In the genomic region with DNA sequence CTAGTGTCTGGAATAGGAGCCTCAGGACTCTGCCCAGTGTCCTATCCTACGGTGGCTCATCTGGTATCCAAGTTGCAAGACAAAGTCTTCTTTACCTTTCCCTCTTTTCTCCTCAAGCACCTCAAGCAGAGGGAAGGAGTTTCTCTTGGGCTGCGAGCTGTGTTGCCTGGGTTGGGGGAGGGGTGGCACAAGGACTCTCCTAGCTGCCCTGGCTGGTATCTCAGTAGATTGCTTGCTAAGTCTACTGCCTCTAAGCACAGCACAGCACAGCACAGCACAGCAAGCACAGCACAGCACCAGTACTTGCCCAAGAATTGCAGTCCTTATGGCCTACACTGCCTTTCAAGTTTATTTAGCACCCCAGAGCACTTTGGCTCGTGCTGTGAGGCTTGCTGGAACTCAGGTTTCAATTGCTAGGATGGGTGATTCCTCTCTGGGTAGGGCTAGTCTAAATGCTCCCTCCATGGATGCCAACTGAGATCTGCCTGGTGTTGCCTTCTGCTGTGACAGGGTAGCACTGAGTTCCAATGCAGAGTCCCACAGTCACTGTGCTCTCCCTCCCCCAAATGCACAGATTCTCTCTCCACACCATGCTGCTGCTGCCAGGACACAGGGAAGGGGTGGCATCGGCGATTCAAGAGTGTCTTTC, we compare ENCODE assay signal across 14 cellular contexts.
DNase-seq lines count a peak whose midpoint lies in the region; ATAC-seq and TF ChIP-seq lines count a peak whose summit lies in the region.
"Had no signal": no experiment of that assay in that cellular context is flagged by ENCODE, and none has a peak within 500 bp of the region (broad histone marks: within the 10 kb centered on the region; RNA-seq: fewer than 3 reads in every experiment).

No MANE protein-coding gene starts in this region.

- peaks cover 15% of the 10 kb centered on the region for H3K4me1 Mint-ChIP-seq in endodermal cell
- peaks cover 0 to 4% (median 1%) of the 10 kb centered on the region in 4 donors for H3K4me1 Mint-ChIP-seq in CD4-positive, alpha-beta memory T cell
- H3K4me1 Mint-ChIP-seq in activated CD4-positive, alpha-beta T cell treated with anti-CD3 and anti-CD28 coated beads for 36 hours = no peaks in the 10 kb centered on the region
- H3K4me1 Mint-ChIP-seq: B cell had no signal

- CTCF ChIA-PET in CD4-positive, alpha-beta memory T cell (lab: Charles Lee; ENCODE audit: partially characterized antibody) = no interaction called here
- CTCF ChIA-PET in activated CD4-positive, alpha-beta T cell treated with anti-CD3 and anti-CD28 coated beads for 36 hours (lab: Charles Lee) = no interaction called here

- no peaks in the 10 kb centered on the region for H3K4me1 ChIP-seq in RWPE2 (ENCODE audit: insufficient read depth, poor library complexity, severe bottlenecking)
- H3K4me1 ChIP-seq in endodermal cell (ENCODE audit: control insufficient read depth, insufficient read depth, low read length) = no peaks in the 10 kb centered on the region
- H3K4me1 ChIP-seq in mesenchymal stem cell (ENCODE audit: control insufficient read depth, insufficient read depth, low read depth, low read length) = no peaks in the 10 kb centered on the region
- H3K4me1 ChIP-seq in CD4-positive, alpha-beta memory T cell (ENCODE audit: insufficient read depth, low read length) = no peaks in the 10 kb centered on the region

- H2AFZ ChIP-seq in mesenchymal stem cell (ENCODE audit: low read depth, low read length) = no peak overlapping the region

- no peak overlapping the region for H2AK5ac ChIP-seq in mesenchymal stem cell (ENCODE audit: low read length, severe bottlenecking)

- no peak overlapping the region for H3K27ac Mint-ChIP-seq in endodermal cell
- H3K27ac Mint-ChIP-seq in CD4-positive, alpha-beta memory T cell = no peak overlapping the region
- no peak overlapping the region for H3K27ac Mint-ChIP-seq in activated CD4-positive, alpha-beta T cell treated with anti-CD3 and anti-CD28 coated beads for 36 hours
- H3K27ac Mint-ChIP-seq: B cell; CD4-positive, alpha-beta T cell; HFFc6 had no signal

- H2BK15ac ChIP-seq in mesenchymal stem cell (ENCODE audit: low read depth, poor library complexity, severe bottlenecking) = no peak overlapping the region

- H3K27me3 Mint-ChIP-seq in endodermal cell (ENCODE audit: insufficient read depth) = no peaks in the 10 kb centered on the region
- no peaks in the 10 kb centered on the region for H3K27me3 Mint-ChIP-seq in CD4-positive, alpha-beta memory T cell
- H3K27me3 Mint-ChIP-seq in activated CD4-positive, alpha-beta T cell treated with anti-CD3 and anti-CD28 coated beads for 36 hours = no peaks in the 10 kb centered on the region
- H3K27me3 Mint-ChIP-seq: B cell; CD4-positive, alpha-beta T cell had no signal

- H3K27ac ChIP-seq in RWPE2 (ENCODE audit: poor library complexity, severe bottlenecking) (no peak overlapping the region), endodermal cell (ENCODE audit: low read depth, low read length) (no peak overlapping the region), mesenchymal stem cell (ENCODE audit: low read length, poor library complexity, severe bottlenecking) (no peak overlapping the region)
- H3K27ac ChIP-seq in CD4-positive, alpha-beta memory T cell (ENCODE audit: low read depth, low read length) = no peak overlapping the region

- H4K8ac ChIP-seq in mesenchymal stem cell (ENCODE audit: low read length) = peak overlapping the region; percentile 65

- H3K14ac ChIP-seq in mesenchymal stem cell (ENCODE audit: low read length in 2 of 2) = no peak overlapping the region

- H3K9me3 ChIP-seq in RWPE2 (ENCODE audit: severe bottlenecking) (no peaks in the 10 kb centered on the region), endodermal cell (ENCODE audit: control insufficient read depth, low read length) (no peaks in the 10 kb centered on the region), mesenchymal stem cell (ENCODE audit: control insufficient read depth, low read length) (no peaks in the 10 kb centered on the region)
- no peaks in the 10 kb centered on the region for H3K9me3 ChIP-seq in CD4-positive, alpha-beta memory T cell (ENCODE audit: control insufficient read depth in 1 of 2, low read length in 2 of 2)

- no peaks in the 10 kb centered on the region for H3K79me1 ChIP-seq in mesenchymal stem cell (replicated peaks; ENCODE audit: low read length, poor library complexity, severe bottlenecking)

- H3K4me3 ChIP-seq in RWPE2 (ENCODE audit: severe bottlenecking) = no peak overlapping the region
- no peak overlapping the region for H3K4me3 ChIP-seq in endodermal cell (ENCODE audit: low read length)
- no peak overlapping the region for H3K4me3 ChIP-seq in mesenchymal stem cell (ENCODE audit: insufficient read depth in 1 of 2, low read depth in 1 of 2, low read length in 2 of 2)
- H3K4me3 ChIP-seq in CD4-positive, alpha-beta memory T cell (ENCODE audit: low read length in 2 of 2) = no peak overlapping the region
- H3K4me3 ChIP-seq: GM12878 had no signal

- no peak overlapping the region for H3K18ac ChIP-seq in mesenchymal stem cell (ENCODE audit: low read depth in 1 of 2, low read length in 2 of 2)

- H3K36me3 Mint-ChIP-seq in endodermal cell (ENCODE audit: low read depth) = peaks cover 3% of the 10 kb centered on the region
- peaks cover 46 to 68% of the 10 kb centered on the region in 2 donors for H3K36me3 Mint-ChIP-seq in CD4-positive, alpha-beta memory T cell
- peaks cover 37% of the 10 kb centered on the region for H3K36me3 Mint-ChIP-seq in activated CD4-positive, alpha-beta T cell treated with anti-CD3 and anti-CD28 coated beads for 36 hours (ENCODE audit: low read depth)

- TF ChIP-seq CTCF in RWPE2 (IDR thresholded peaks at IDR 0.05; ENCODE audit: poor library complexity, severe bottlenecking) (no peak), endodermal cell (conservative IDR thresholded peaks at IDR 0.05) (no peak)

- H3K23ac ChIP-seq in mesenchymal stem cell (ENCODE audit: low read length in 2 of 2) = no peak overlapping the region

- H2BK12ac ChIP-seq in mesenchymal stem cell (ENCODE audit: low read length in 2 of 2) = no peak overlapping the region

- no peak overlapping the region for H4K91ac ChIP-seq in mesenchymal stem cell (ENCODE audit: low read length)

- peaks cover 3% of the 10 kb centered on the region; the same call in 1 of the 2 replicates for H3K36me3 ChIP-seq in RWPE2 (ENCODE audit: low read depth)
- H3K36me3 ChIP-seq in endodermal cell (ENCODE audit: control insufficient read depth, insufficient read depth, low read length) = no peaks in the 10 kb centered on the region
- H3K36me3 ChIP-seq in mesenchymal stem cell (ENCODE audit: control insufficient read depth in 1 of 2, insufficient read depth in 2 of 2, low read depth in 1 of 2, low read length in 2 of 2) = peaks cover 7 to 8% of the 10 kb centered on the region in 2 experiments
- no peaks in the 10 kb centered on the region for H3K36me3 ChIP-seq in CD4-positive, alpha-beta memory T cell (ENCODE audit: insufficient read depth, low read length)

- H3K9me3 Mint-ChIP-seq in endodermal cell = no peaks in the 10 kb centered on the region
- H3K9me3 Mint-ChIP-seq in CD4-positive, alpha-beta memory T cell = peaks cover 0 to 8% (median 5%) of the 10 kb centered on the region in 8 donors
- H3K9me3 Mint-ChIP-seq in activated CD4-positive, alpha-beta T cell treated with anti-CD3 and anti-CD28 coated beads for 36 hours (ENCODE audit: low read depth) = peaks cover 6% of the 10 kb centered on the region
- H3K9me3 Mint-ChIP-seq: HFFc6 had no signal

- no peak overlapping the region for H2BK5ac ChIP-seq in mesenchymal stem cell (ENCODE audit: low read depth, low read length, poor library complexity, severe bottlenecking)

- H3K27me3 ChIP-seq in RWPE2 (ENCODE audit: insufficient read depth, poor library complexity, severe bottlenecking) (no peaks in the 10 kb centered on the region), endodermal cell (ENCODE audit: control insufficient read depth, insufficient read depth, low read length, poor library complexity, severe bottlenecking) (no peaks in the 10 kb centered on the region), mesenchymal stem cell (ENCODE audit: control insufficient read depth in 1 of 2, insufficient read depth in 1 of 2, low read length in 2 of 2) (no peaks in the 10 kb centered on the region)
- H3K27me3 ChIP-seq in CD4-positive, alpha-beta memory T cell (ENCODE audit: insufficient read depth, low read length) = no peaks in the 10 kb centered on the region

- intact Hi-C loops in CD4-positive, alpha-beta memory T cell (cut with micrococcal nuclease) = no loop called here
- intact Hi-C loops in activated CD4-positive, alpha-beta T cell treated with anti-CD3 and anti-CD28 coated beads for 36 hours (cut with DNase I, micrococcal nuclease) = no loop called here

- no peak overlapping the region for H2BK120ac ChIP-seq in mesenchymal stem cell (ENCODE audit: low read depth, low read length)

- H3K4me2 ChIP-seq in mesenchymal stem cell (ENCODE audit: low read length, poor library complexity, severe bottlenecking) = no peak overlapping the region

- H3K9ac ChIP-seq in endodermal cell (ENCODE audit: extremely low read depth, low read length, poor library complexity, severe bottlenecking) (no peak overlapping the region), mesenchymal stem cell (ENCODE audit: low read length) (no peak overlapping the region)

- 88 to 100% methylated on average over 3 to 5 of the region's 5 CpGs for WGBS in endodermal cell (ENCODE audit: insufficient coverage in 1 of 2, insufficient read length in 1 of 2), 2 experiments
- 97% methylated on average over 3 of the region's 5 CpGs for WGBS in mesenchymal stem cell

- ATAC-seq in RWPE2 (ENCODE audit: low read depth) = no peak
- ATAC-seq in activated CD4-positive, alpha-beta T cell treated with anti-CD3 and anti-CD28 coated beads for 36 hours = no peak
- no peak for ATAC-seq in HG03565 (IDR thresholded peaks at IDR 0.05; ENCODE audit: unreplicated experiment)
- ATAC-seq: GM12878 had no signal

- POLR2A ChIA-PET in CD4-positive, alpha-beta memory T cell (lab: Charles Lee; ENCODE audit: partially characterized antibody) = no interaction called here
- POLR2A ChIA-PET in activated CD4-positive, alpha-beta T cell treated with anti-CD3 and anti-CD28 coated beads for 36 hours (lab: Charles Lee) = no interaction called here

- H3K4me3 Mint-ChIP-seq in endodermal cell = no peak overlapping the region
- no peak overlapping the region for H3K4me3 Mint-ChIP-seq in CD4-positive, alpha-beta memory T cell
- no peak overlapping the region for H3K4me3 Mint-ChIP-seq in activated CD4-positive, alpha-beta T cell treated with anti-CD3 and anti-CD28 coated beads for 36 hours
- H3K4me3 Mint-ChIP-seq: B cell; CD4-positive, alpha-beta T cell; HFFc6 had no signal

- H3K4ac ChIP-seq in mesenchymal stem cell (ENCODE audit: low read depth in 1 of 2, low read length in 2 of 2) = no peak overlapping the region

- peak; percentile 19 for DNase-seq in RWPE2 (ENCODE audit: low spot score)
- DNase-seq in endodermal cell = peak; percentile 66
- no peak for DNase-seq in mesenchymal stem cell
- DNase-seq in CD4-positive, alpha-beta memory T cell = no peak
- DNase-seq in activated CD4-positive, alpha-beta T cell treated with anti-CD3 and anti-CD28 coated beads for 36 hours = no peak
- no peak for DNase-seq in stimulated activated CD4-positive, alpha-beta T cell treated with anti-CD3 and anti-CD28 coated beads, Interleukin-15, amount 100 ng/mL, for 24 hours
- DNase-seq: C1 segment of cervical spinal cord; CD4-positive, alpha-beta T cell; DMS79; HCEC 1CT; HFFc6 had no signal

Comparison
In these comparisons a context has a peak if more than half of its experiments do, and no peak if none do; other contexts are left out.
1. DNase-seq: peak in RWPE2 (single experiment) and endodermal cell (single experiment); none in mesenchymal stem cell (single experiment), CD4-positive, alpha-beta memory T cell (0 of 5), activated CD4-positive, alpha-beta T cell treated with anti-CD3 and anti-CD28 coated beads for 36 hours (single experiment) and stimulated activated CD4-positive, alpha-beta T cell treated with anti-CD3 and anti-CD28 coated beads, Interleukin-15, amount 100 ng/mL, for 24 hours (single experiment).